In the genomic region with DNA sequence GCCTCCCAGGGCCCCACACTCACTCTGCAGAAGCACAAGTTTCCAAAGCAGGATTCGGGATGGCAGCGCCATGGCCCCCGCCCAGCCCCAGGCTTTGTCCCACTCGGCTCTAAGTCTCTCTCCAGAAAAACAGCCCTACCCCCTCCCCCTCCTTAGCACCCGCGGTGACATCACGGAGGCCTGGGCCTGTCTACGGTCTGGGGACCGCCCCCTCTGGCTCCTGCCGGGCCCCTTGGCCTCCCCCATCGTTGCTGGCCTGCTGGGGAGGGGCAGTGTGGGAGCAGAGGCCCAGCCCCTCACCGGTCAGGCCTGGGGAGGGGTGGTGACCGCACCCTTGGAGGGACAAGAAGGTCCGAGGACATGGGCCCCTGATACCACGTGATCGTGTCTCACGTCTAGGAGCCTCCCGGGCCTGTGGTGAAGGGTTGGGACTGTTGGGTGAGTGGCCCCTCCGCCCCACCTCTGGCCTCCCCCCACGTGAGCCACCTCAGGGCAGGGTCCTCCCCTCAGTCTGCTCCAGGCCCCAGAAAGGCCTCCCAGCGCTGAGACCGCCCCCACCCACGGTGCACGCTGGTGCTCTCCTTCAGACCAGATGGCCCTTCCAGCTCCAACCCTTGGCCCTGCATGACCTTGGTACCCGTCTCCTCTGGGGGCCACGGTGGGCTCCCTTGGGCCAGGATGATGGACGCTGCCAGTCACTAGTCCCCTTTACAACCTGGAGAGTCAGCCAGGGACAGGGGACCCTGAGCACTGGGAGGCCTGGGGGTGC, we compare ENCODE assay signal across 1 cellular context.
A peak's percentile ranks its signal among the peaks of the same experiment; 100 is the strongest.
TF ChIP-seq lines count a peak whose summit lies in the region.

A gene with protein sequence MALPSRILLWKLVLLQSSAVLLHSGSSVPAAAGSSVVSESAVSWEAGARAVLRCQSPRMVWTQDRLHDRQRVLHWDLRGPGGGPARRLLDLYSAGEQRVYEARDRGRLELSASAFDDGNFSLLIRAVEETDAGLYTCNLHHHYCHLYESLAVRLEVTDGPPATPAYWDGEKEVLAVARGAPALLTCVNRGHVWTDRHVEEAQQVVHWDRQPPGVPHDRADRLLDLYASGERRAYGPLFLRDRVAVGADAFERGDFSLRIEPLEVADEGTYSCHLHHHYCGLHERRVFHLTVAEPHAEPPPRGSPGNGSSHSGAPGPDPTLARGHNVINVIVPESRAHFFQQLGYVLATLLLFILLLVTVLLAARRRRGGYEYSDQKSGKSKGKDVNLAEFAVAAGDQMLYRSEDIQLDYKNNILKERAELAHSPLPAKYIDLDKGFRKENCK (minus strand): TSS at position 123 of the 769 bp plus-strand sequence. CDS start 51 bp downstream, at position 72.

TF ChIP-seq in K562, 482 proteins besides CTCF, POLR2A, EP300 and RAD21 (continued from another document and continues in another):
- TF ChIP-seq CREB5 (CRISPR knock-in tag; IDR thresholded peaks at IDR 0.05) (no peak), ZNF12 (CRISPR knock-in tag; IDR thresholded peaks at IDR 0.05) (no peak), ZNF175 (CRISPR knock-in tag; IDR thresholded peaks at IDR 0.05; ENCODE audit: low read depth) (no peak), STAT5B (CRISPR knock-in tag; IDR thresholded peaks at IDR 0.05) (no peak), SMARCB1 (IDR thresholded peaks at IDR 0.05; ENCODE audit: insufficient read length, low read depth) (no peak), ZC3H4 (CRISPR knock-in tag; IDR thresholded peaks at IDR 0.05; ENCODE audit: borderline replicate concordance) (no peak), EHMT2 (IDR thresholded peaks at IDR 0.05) (no peak), ZNF57 (CRISPR knock-in tag; IDR thresholded peaks at IDR 0.05) (no peak), KAT7 (CRISPR knock-in tag; IDR thresholded peaks at IDR 0.05; ENCODE audit: borderline replicate concordance) (no peak), NFE2 (IDR thresholded peaks at IDR 0.05; ENCODE audit: low read depth) (no peak), ZBTB2 (IDR thresholded peaks at IDR 0.05) (no peak), NR2C1 (IDR thresholded peaks at IDR 0.05) (no peak), NR2C1 (tag; IDR thresholded peaks at IDR 0.05) (no peak), TCF3 (CRISPR knock-in tag; IDR thresholded peaks at IDR 0.05) (0 out of 2 replicates have a peak, but pooled peaks have one; percentile 20), NFIC (IDR thresholded peaks at IDR 0.05) (peak; percentile 62; the same call in 1 of the 2 replicates), SRSF7 (optimal IDR thresholded peaks at IDR 0.05; ENCODE audit: low read depth, low read length) (no peak), HNRNPH1 (optimal IDR thresholded peaks at IDR 0.05; ENCODE audit: low read depth, low read length) (no peak), ZNF444 (CRISPR knock-in tag; IDR thresholded peaks at IDR 0.05) (no peak), PCBP1 (IDR thresholded peaks at IDR 0.05; ENCODE audit: low read depth, low read length, poor library complexity, severe bottlenecking) (peak; percentile 33), MEF2A (IDR thresholded peaks at IDR 0.05; ENCODE audit: control insufficient read depth, low read depth, low read length) (no peak), FIP1L1 (IDR thresholded peaks at IDR 0.05; ENCODE audit: low read depth, low read length, poor library complexity, severe bottlenecking) (peak; percentile 53), BMI1 (IDR thresholded peaks at IDR 0.05; ENCODE audit: low read length) (no peak), NR4A1 (CRISPR knock-in tag; IDR thresholded peaks at IDR 0.05) (no peak), NR4A1 (tag; IDR thresholded peaks at IDR 0.05) (peak; percentile 81), ZBTB1 (CRISPR knock-in tag; IDR thresholded peaks at IDR 0.05; ENCODE audit: borderline replicate concordance, low read depth) (no peak), ZFP36 (IDR thresholded peaks at IDR 0.05; ENCODE audit: low read depth, low read length, partially characterized antibody) (no peak), MCM2 (IDR thresholded peaks at IDR 0.05; ENCODE audit: low read depth) (no peak), OTX1 (CRISPR knock-in tag; IDR thresholded peaks at IDR 0.05) (no peak), THRB (CRISPR knock-in tag; conservative IDR thresholded peaks at IDR 0.05) (no peak), CEBPB (tag; IDR thresholded peaks at IDR 0.05) (no peak), ZFPM2 (CRISPR knock-in tag; IDR thresholded peaks at IDR 0.05) (no peak), SPI1 (IDR thresholded peaks at IDR 0.05; ENCODE audit: borderline replicate concordance, low read depth, low read length) (no peak)
- TF ChIP-seq, protein P1, sequence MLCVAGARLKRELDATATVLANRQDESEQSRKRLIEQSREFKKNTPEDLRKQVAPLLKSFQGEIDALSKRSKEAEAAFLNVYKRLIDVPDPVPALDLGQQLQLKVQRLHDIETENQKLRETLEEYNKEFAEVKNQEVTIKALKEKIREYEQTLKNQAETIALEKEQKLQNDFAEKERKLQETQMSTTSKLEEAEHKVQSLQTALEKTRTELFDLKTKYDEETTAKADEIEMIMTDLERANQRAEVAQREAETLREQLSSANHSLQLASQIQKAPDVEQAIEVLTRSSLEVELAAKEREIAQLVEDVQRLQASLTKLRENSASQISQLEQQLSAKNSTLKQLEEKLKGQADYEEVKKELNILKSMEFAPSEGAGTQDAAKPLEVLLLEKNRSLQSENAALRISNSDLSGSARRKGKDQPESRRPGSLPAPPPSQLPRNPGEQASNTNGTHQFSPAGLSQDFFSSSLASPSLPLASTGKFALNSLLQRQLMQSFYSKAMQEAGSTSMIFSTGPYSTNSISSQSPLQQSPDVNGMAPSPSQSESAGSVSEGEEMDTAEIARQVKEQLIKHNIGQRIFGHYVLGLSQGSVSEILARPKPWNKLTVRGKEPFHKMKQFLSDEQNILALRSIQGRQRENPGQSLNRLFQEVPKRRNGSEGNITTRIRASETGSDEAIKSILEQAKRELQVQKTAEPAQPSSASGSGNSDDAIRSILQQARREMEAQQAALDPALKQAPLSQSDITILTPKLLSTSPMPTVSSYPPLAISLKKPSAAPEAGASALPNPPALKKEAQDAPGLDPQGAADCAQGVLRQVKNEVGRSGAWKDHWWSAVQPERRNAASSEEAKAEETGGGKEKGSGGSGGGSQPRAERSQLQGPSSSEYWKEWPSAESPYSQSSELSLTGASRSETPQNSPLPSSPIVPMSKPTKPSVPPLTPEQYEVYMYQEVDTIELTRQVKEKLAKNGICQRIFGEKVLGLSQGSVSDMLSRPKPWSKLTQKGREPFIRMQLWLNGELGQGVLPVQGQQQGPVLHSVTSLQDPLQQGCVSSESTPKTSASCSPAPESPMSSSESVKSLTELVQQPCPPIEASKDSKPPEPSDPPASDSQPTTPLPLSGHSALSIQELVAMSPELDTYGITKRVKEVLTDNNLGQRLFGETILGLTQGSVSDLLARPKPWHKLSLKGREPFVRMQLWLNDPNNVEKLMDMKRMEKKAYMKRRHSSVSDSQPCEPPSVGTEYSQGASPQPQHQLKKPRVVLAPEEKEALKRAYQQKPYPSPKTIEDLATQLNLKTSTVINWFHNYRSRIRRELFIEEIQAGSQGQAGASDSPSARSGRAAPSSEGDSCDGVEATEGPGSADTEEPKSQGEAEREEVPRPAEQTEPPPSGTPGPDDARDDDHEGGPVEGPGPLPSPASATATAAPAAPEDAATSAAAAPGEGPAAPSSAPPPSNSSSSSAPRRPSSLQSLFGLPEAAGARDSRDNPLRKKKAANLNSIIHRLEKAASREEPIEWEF (CRISPR knock-in tag; IDR thresholded peaks at IDR 0.05): no peak
- TF ChIP-seq, protein P2, sequence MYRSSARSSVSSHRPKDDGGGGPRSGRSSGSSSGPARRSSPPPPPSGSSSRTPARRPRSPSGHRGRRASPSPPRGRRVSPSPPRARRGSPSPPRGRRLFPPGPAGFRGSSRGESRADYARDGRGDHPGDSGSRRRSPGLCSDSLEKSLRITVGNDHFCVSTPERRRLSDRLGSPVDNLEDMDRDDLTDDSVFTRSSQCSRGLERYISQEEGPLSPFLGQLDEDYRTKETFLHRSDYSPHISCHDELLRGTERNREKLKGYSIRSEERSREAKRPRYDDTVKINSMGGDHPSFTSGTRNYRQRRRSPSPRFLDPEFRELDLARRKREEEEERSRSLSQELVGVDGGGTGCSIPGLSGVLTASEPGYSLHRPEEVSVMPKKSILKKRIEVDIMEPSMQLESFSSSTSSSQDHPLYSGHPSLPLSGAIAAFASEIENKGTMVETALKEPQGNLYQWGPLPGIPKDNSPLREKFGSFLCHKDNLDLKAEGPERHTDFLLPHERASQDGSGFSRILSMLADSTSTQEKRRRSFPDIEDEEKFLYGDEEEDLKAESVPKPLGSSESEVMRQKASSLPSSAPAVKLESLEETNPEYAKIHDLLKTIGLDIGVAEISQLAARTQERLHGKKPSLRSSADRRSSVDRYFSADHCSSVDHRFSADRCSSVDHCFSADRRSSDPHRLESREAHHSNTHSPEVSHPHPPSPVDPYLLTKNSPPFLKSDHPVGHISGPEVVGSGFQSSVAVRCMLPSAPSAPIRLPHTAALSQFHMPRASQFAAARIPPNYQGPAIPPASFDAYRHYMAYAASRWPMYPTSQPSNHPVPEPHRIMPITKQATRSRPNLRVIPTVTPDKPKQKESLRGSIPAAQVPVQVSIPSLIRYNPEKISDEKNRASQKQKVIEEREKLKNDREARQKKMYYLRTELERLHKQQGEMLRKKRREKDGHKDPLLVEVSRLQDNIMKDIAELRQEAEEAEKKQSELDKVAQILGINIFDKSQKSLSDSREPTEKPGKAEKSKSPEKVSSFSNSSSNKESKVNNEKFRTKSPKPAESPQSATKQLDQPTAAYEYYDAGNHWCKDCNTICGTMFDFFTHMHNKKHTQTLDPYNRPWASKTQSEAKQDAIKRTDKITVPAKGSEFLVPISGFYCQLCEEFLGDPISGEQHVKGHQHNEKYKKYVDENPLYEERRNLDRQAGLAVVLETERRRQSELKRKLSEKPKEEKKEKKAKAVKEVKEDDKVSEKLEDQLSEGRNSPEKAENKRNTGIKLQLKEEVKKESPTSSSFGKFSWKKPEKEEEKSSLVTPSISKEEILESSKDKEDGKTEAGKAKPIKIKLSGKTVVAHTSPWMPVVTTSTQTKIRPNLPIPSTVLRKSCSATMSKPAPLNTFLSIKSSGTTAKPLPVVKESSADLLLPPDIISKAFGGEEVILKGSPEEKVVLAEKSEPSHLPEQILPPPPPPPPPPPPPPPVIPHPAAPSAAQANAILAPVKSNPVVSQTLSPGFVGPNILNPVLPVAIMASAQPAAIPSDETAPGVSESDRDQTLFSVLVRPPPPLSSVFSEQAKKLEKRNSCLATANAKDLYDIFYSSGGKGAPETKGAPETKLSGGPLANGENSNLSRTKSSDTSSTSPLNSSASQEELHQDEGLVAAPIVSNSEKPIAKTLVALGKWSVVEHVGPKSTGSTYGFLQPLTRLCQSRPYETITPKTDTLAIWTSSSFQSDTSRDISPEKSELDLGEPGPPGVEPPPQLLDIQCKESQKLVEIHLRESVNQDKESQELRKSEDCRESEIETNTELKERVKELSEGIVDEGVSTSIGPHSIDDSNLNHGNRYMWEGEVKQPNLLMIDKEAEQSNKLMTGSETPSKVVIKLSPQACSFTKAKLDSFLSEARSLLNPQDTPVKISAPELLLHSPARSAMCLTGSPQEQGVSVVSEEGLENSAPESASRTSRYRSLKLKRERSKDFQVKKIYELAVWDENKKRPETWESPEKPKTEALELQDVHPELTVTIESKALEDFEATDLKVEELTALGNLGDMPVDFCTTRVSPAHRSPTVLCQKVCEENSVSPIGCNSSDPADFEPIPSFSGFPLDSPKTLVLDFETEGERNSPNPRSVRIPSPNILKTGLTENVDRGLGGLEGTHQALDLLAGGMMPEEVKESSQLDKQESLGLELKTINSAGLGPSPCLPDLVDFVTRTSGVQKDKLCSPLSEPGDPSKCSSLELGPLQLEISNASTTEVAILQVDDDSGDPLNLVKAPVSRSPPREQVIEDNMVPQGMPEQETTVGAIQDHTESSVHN (IDR thresholded peaks at IDR 0.05; ENCODE audit: borderline replicate concordance in 1 of 2, low read depth in 1 of 2): no peak
- TF ChIP-seq, protein P3, sequence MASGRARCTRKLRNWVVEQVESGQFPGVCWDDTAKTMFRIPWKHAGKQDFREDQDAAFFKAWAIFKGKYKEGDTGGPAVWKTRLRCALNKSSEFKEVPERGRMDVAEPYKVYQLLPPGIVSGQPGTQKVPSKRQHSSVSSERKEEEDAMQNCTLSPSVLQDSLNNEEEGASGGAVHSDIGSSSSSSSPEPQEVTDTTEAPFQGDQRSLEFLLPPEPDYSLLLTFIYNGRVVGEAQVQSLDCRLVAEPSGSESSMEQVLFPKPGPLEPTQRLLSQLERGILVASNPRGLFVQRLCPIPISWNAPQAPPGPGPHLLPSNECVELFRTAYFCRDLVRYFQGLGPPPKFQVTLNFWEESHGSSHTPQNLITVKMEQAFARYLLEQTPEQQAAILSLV (tag; IDR thresholded peaks at IDR 0.05): no peak
- TF ChIP-seq, protein P4, sequence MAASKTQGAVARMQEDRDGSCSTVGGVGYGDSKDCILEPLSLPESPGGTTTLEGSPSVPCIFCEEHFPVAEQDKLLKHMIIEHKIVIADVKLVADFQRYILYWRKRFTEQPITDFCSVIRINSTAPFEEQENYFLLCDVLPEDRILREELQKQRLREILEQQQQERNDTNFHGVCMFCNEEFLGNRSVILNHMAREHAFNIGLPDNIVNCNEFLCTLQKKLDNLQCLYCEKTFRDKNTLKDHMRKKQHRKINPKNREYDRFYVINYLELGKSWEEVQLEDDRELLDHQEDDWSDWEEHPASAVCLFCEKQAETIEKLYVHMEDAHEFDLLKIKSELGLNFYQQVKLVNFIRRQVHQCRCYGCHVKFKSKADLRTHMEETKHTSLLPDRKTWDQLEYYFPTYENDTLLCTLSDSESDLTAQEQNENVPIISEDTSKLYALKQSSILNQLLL (CRISPR knock-in tag; IDR thresholded peaks at IDR 0.05; ENCODE audit: borderline replicate concordance): no peak
